2 cellular contexts compared by ENCODE assay signal in the genomic region with DNA sequence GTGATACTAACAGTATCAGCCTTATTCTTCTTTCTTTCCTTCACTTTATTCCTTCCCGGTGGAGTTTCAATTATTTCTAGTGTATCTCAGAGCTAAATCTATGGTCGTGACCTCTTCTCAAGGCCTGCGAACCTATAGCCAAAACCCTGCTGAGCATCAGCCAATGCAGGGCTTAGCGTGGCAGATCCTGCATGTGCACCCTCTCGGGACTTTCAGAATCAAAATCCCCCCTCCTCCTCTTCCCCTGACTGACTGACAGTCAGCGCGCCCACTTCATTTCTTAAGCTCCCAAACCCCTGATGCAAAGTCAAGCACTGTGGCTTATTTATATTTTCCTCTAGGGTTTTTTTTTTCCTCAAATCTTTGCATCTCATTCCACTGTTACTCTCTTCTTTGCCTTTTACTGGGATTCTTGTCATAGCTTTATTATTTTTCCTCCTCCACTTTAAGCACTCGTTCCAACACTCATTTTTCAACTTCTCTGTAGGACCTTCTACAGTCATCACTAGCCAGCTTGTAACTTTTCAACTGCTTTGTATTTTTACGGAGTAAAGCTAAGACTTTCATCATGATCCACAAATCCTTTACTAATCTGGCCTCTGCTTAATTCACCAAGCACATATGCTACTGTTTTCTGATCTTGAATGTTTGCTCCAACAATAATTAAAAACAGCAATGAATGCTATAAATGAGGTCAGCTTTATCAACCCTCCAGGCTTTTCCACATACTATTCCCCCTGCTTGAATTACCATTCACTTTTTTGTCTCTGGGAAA.
TF ChIP-seq lines count a peak whose summit lies in the region.

No MANE protein-coding gene starts in this region.

TF ChIP-seq in SK-N-SH, 30 proteins besides CTCF, POLR2A, EP300 and RAD21:
- TF ChIP-seq GATA2 (CRISPR knock-in tag; IDR thresholded peaks at IDR 0.05) (peak; percentile 24; the same call in 1 of the 2 replicates), POLR2AphosphoS5 (IDR thresholded peaks at IDR 0.05; ENCODE audit: low read depth, low read length) (no peak), FOSL2 (IDR thresholded peaks at IDR 0.05; ENCODE audit: borderline replicate concordance, low read depth) (no peak)
TF ChIP-seq in SK-N-SH: peak in this region for 1.

TF ChIP-seq in H1, 55 proteins besides CTCF, POLR2A, EP300 and RAD21:
- no peak for TF ChIP-seq BCL11A (IDR thresholded peaks at IDR 0.05; ENCODE audit: low read depth in 2 of 2, low read length in 2 of 2)
